19 cellular contexts compared by ENCODE assay signal in genomic region chr13:28584873-28585317, GRCh38.
A peak's percentile ranks its signal among the peaks of the same experiment; 100 is the strongest.
DNase-seq lines count a peak whose midpoint lies in the region; ATAC-seq, FAIRE-seq and TF ChIP-seq lines count a peak whose summit lies in the region.
"Had no signal": no experiment of that assay in that cellular context is flagged by ENCODE, and none has a peak within 500 bp of the region (broad histone marks: within the 10 kb centered on the region; RNA-seq: fewer than 3 reads in every experiment).

No MANE protein-coding gene starts in this region.

- peaks cover 4% of the 10 kb centered on the region in 2 donors for H3K36me3 Mint-ChIP-seq in CD14-positive monocyte
- H3K36me3 Mint-ChIP-seq: CD4-positive, CD25-positive, alpha-beta regulatory T cell; natural killer cell had no signal

- FAIRE-seq in RCC 7860 (lab: Jason Lieb, UNC): peak; percentile 81

- peak overlapping the region in 6 of 7 donors; percentile 64 to 93 (median 84) for H3K27ac Mint-ChIP-seq in CD14-positive monocyte
- H3K27ac Mint-ChIP-seq: CD4-positive, CD25-positive, alpha-beta regulatory T cell; natural killer cell had no signal

- no peak for TF ChIP-seq CTCF in CD14-positive monocyte (IDR thresholded peaks at IDR 0.05)

- DNase-seq in CD14-positive monocyte (ENCODE audit: low spot score) (no peak), RCC 7860 (ENCODE audit: low spot score) (peak; percentile 65), epidermal melanocyte (ENCODE audit: insufficient read length, low spot score) (peak; percentile 44), non-pigmented ciliary epithelial cell (ENCODE audit: low read depth) (peak; percentile 28), NCI-H1417 treated with DMSO at 0.1 percent for 48 hours (lab: John Stamatoyannopoulos, UW) (no peak), NCI-H2227 (lab: John Stamatoyannopoulos, UW; ENCODE audit: unreplicated experiment) (no peak), dermis blood vessel endothelial cell (no peak)
- DNase-seq: activated CD4-positive, alpha-beta T cell treated with anti-CD3 and anti-CD28 coated beads, Interleukin-2, amount 50 U/mL, for 4 hours; effector CD8-positive, alpha-beta T cell; GDM1; GOT3; natural killer cell; NCI-H2081 treated with DMSO at 0.1 percent for 48 hours; NCI-H82; retina; T1000; upper lobe of left lung had no signal

- peaks cover 0 to 3% (median 1%) of the 10 kb centered on the region in 7 donors for H3K9me3 Mint-ChIP-seq in CD14-positive monocyte
- H3K9me3 Mint-ChIP-seq: natural killer cell had no signal

- H3K4me3 Mint-ChIP-seq in CD14-positive monocyte: no peak overlapping the region
- H3K4me3 Mint-ChIP-seq: natural killer cell had no signal

- intact Hi-C loops in CD14-positive monocyte (cut with micrococcal nuclease): loop anchor here (5.0 kb wide), 1 partner anchor 47 kb away; no protein-coding TSS in a partner anchor

- H3K27me3 Mint-ChIP-seq in CD14-positive monocyte (ENCODE audit: low read depth in 3 of 3): peaks cover 0 to 6% (median 0%) of the 10 kb centered on the region in 3 donors

- ATAC-seq in GM18867 (IDR thresholded peaks at IDR 0.05; ENCODE audit: unreplicated experiment): no peak
- ATAC-seq: natural killer cell had no signal

- peaks cover 61% of the 10 kb centered on the region for H3K4me1 Mint-ChIP-seq in CD14-positive monocyte

Comparison
In these comparisons a context has a peak if more than half of its experiments do, and no peak if none do; other contexts are left out.
1. DNase-seq: peak in RCC 7860 (single experiment), epidermal melanocyte (single experiment) and non-pigmented ciliary epithelial cell (single experiment); none in CD14-positive monocyte (single experiment), NCI-H1417 treated with DMSO at 0.1 percent for 48 hours (single experiment), NCI-H2227 (single experiment) and dermis blood vessel endothelial cell (single experiment).